In genomic region chr11:96137357-96137756, GRCh38 we compare ENCODE assay signal across 17 cellular contexts.
DNase-seq lines count a peak whose midpoint lies in the region; TF ChIP-seq lines count a peak whose summit lies in the region.
"Had no signal": no experiment of that assay in that cellular context is flagged by ENCODE, and none has a peak within 500 bp of the region (broad histone marks: within the 10 kb centered on the region; RNA-seq: fewer than 3 reads in every experiment).

No MANE protein-coding gene starts in this region.

- H3K4me1 Mint-ChIP-seq in activated CD4-positive, alpha-beta memory T cell treated with anti-CD3 and anti-CD28 coated beads for 36 hours (ENCODE audit: low read depth), result peaks cover 74% of the 10 kb centered on the region
- peaks cover 27% of the 10 kb centered on the region for H3K4me1 Mint-ChIP-seq in activated CD4-positive, alpha-beta memory T cell treated with anti-CD3 and anti-CD28 coated beads, Interleukin-2, amount 10 ng/mL, durations not matched to agents 7 days and 5 days
- peaks cover 66% of the 10 kb centered on the region for H3K4me1 Mint-ChIP-seq in activated naive CD8-positive, alpha-beta T cell treated with anti-CD3 and anti-CD28 coated beads for 36 hours
- H3K4me1 Mint-ChIP-seq in glutamatergic neuron (ENCODE audit: low read depth, unreplicated experiment), result no peaks in the 10 kb centered on the region

- H3K27ac ChIP-seq in spleen, result peak overlapping the region in 6 of 8 donors; percentile 13 to 50 (median 36)
- no peak overlapping the region for H3K27ac ChIP-seq in Peyer's patch
- H3K27ac ChIP-seq: adrenal gland, foreskin keratinocyte, tibial artery had no signal

- POLR2A ChIA-PET in activated CD4-positive, alpha-beta memory T cell treated with anti-CD3 and anti-CD28 coated beads for 36 hours (lab: Charles Lee), result no interaction called here
- POLR2A ChIA-PET in activated CD4-positive, alpha-beta memory T cell treated with anti-CD3 and anti-CD28 coated beads, Interleukin-2, amount 10 ng/mL, durations not matched to agents 7 days and 5 days (lab: Charles Lee), result no interaction called here

- H3K27ac Mint-ChIP-seq in activated CD4-positive, alpha-beta memory T cell treated with anti-CD3 and anti-CD28 coated beads for 36 hours, result peak overlapping the region; percentile 89
- H3K27ac Mint-ChIP-seq in activated CD4-positive, alpha-beta memory T cell treated with anti-CD3 and anti-CD28 coated beads, Interleukin-2, amount 10 ng/mL, durations not matched to agents 7 days and 5 days, result no peak overlapping the region
- H3K27ac Mint-ChIP-seq in activated naive CD8-positive, alpha-beta T cell treated with anti-CD3 and anti-CD28 coated beads for 36 hours, result peak overlapping the region; percentile 90
- no peak overlapping the region for H3K27ac Mint-ChIP-seq in glutamatergic neuron (ENCODE audit: unreplicated experiment)

- H3K4me3 ChIP-seq in spleen, result no peak overlapping the region
- H3K4me3 ChIP-seq in Peyer's patch, result no peak overlapping the region
- H3K4me3 ChIP-seq: adrenal gland, K562, tibial artery had no signal

- intact Hi-C loops in activated CD4-positive, alpha-beta memory T cell treated with anti-CD3 and anti-CD28 coated beads for 36 hours (cut with micrococcal nuclease), result loop anchor here (2.0 kb wide), 1 partner anchor 25 kb away; no protein-coding TSS in a partner anchor
- intact Hi-C loops in spleen (cut with DNase I; ENCODE audit: low total_unique reads), result no loop called here

- no peak for TF ChIP-seq POLR2A in spleen (IDR thresholded peaks at IDR 0.05)
- TF ChIP-seq POLR2A in Peyer's patch (IDR thresholded peaks at IDR 0.05), result no peak

- no peak overlapping the region for H3K4me3 Mint-ChIP-seq in activated CD4-positive, alpha-beta memory T cell treated with anti-CD3 and anti-CD28 coated beads for 36 hours
- H3K4me3 Mint-ChIP-seq in activated CD4-positive, alpha-beta memory T cell treated with anti-CD3 and anti-CD28 coated beads, Interleukin-2, amount 10 ng/mL, durations not matched to agents 7 days and 5 days, result no peak overlapping the region
- peak overlapping the region; percentile 22 for H3K4me3 Mint-ChIP-seq in activated naive CD8-positive, alpha-beta T cell treated with anti-CD3 and anti-CD28 coated beads for 36 hours
- no peak overlapping the region for H3K4me3 Mint-ChIP-seq in glutamatergic neuron (ENCODE audit: unreplicated experiment)

- H3K27me3 ChIP-seq in spleen (replicated peaks in 1 of 7), result no peaks in the 10 kb centered on the region
- no peaks in the 10 kb centered on the region for H3K27me3 ChIP-seq in Peyer's patch
- H3K27me3 ChIP-seq: adrenal gland, foreskin keratinocyte, tibial artery had no signal

- WGBS in spleen, 5 donors, result 85 to 95% (median 90%) methylated on average over 2 of the region's 2 CpGs

- H3K36me3 ChIP-seq in spleen (no peaks in the 10 kb centered on the region), Peyer's patch (no peaks in the 10 kb centered on the region)
- H3K36me3 ChIP-seq: adrenal gland, tibial artery had no signal

- CTCF ChIA-PET in activated CD4-positive, alpha-beta memory T cell treated with anti-CD3 and anti-CD28 coated beads for 36 hours (lab: Charles Lee), result no interaction called here
- CTCF ChIA-PET in activated CD4-positive, alpha-beta memory T cell treated with anti-CD3 and anti-CD28 coated beads, Interleukin-2, amount 10 ng/mL, durations not matched to agents 7 days and 5 days (lab: Charles Lee), result no interaction called here

- TF ChIP-seq CTCF in spleen (IDR thresholded peaks at IDR 0.05 in 8 of 11, conservative IDR thresholded peaks at IDR 0.05 in 3 of 11) (no peak), Peyer's patch (IDR thresholded peaks at IDR 0.05) (no peak), glutamatergic neuron (IDR thresholded peaks at IDR 0.05; ENCODE audit: partially characterized antibody, unreplicated experiment) (no peak)

- DNase-seq in activated CD4-positive, alpha-beta memory T cell treated with anti-CD3 and anti-CD28 coated beads for 36 hours, result no peak
- DNase-seq in activated CD4-positive, alpha-beta memory T cell treated with anti-CD3 and anti-CD28 coated beads, Interleukin-2, amount 10 ng/mL, durations not matched to agents 7 days and 5 days, result no peak
- DNase-seq in activated naive CD8-positive, alpha-beta T cell treated with anti-CD3 and anti-CD28 coated beads for 36 hours, result no peak
- DNase-seq in kidney glomerular epithelial cell (lab: John Stamatoyannopoulos, UW) (peak; percentile 37), spleen (no peak), Peyer's patch (no peak), glutamatergic neuron (no peak), NCI-H2081 treated with DMSO at 0.1 percent for 48 hours (lab: John Stamatoyannopoulos, UW) (no peak)
- DNase-seq: activated CD4-positive, alpha-beta T cell treated with anti-CD3 and anti-CD28 coated beads, Interleukin-2, amount 50 U/mL, for 48 hours; adrenal gland; cortex of kidney; foreskin keratinocyte; NCI-H1417 treated with DMSO at 0.1 percent for 48 hours; NCI-H510A treated with DMSO at 0.1 percent for 48 hours; tibial artery had no signal

- H3K9me3 ChIP-seq in spleen (no peaks in the 10 kb centered on the region), Peyer's patch (no peaks in the 10 kb centered on the region)
- H3K9me3 ChIP-seq: adrenal gland, tibial artery had no signal

- H3K27me3 Mint-ChIP-seq in activated CD4-positive, alpha-beta memory T cell treated with anti-CD3 and anti-CD28 coated beads for 36 hours, result no peaks in the 10 kb centered on the region
- no peaks in the 10 kb centered on the region for H3K27me3 Mint-ChIP-seq in activated CD4-positive, alpha-beta memory T cell treated with anti-CD3 and anti-CD28 coated beads, Interleukin-2, amount 10 ng/mL, durations not matched to agents 7 days and 5 days
- H3K27me3 Mint-ChIP-seq in activated naive CD8-positive, alpha-beta T cell treated with anti-CD3 and anti-CD28 coated beads for 36 hours, result no peaks in the 10 kb centered on the region
- H3K27me3 Mint-ChIP-seq in glutamatergic neuron (ENCODE audit: unreplicated experiment), result no peaks in the 10 kb centered on the region

- no peaks in the 10 kb centered on the region for H3K9me3 Mint-ChIP-seq in activated CD4-positive, alpha-beta memory T cell treated with anti-CD3 and anti-CD28 coated beads for 36 hours
- H3K9me3 Mint-ChIP-seq in activated CD4-positive, alpha-beta memory T cell treated with anti-CD3 and anti-CD28 coated beads, Interleukin-2, amount 10 ng/mL, durations not matched to agents 7 days and 5 days, result no peaks in the 10 kb centered on the region
- H3K9me3 Mint-ChIP-seq in activated naive CD8-positive, alpha-beta T cell treated with anti-CD3 and anti-CD28 coated beads for 36 hours, result no peaks in the 10 kb centered on the region
- H3K9me3 Mint-ChIP-seq in glutamatergic neuron (ENCODE audit: unreplicated experiment), result no peaks in the 10 kb centered on the region
- H3K9me3 Mint-ChIP-seq: T-helper 2 cell treated with Interferon-gamma antibody and Interleukin-4, amounts not matched to agents 5 μg/mL and 100 μg/mL, for 36 hours had no signal

- peaks cover 15 to 66% (median 39%) of the 10 kb centered on the region in 6 donors for H3K4me1 ChIP-seq in spleen
- H3K4me1 ChIP-seq in Peyer's patch, result peaks cover 0 to 18% (median 0%) of the 10 kb centered on the region in 4 donors
- H3K4me1 ChIP-seq: foreskin keratinocyte had no signal

- peaks cover 11% of the 10 kb centered on the region for H3K36me3 Mint-ChIP-seq in activated CD4-positive, alpha-beta memory T cell treated with anti-CD3 and anti-CD28 coated beads for 36 hours
- H3K36me3 Mint-ChIP-seq in activated CD4-positive, alpha-beta memory T cell treated with anti-CD3 and anti-CD28 coated beads, Interleukin-2, amount 10 ng/mL, durations not matched to agents 7 days and 5 days (ENCODE audit: low read depth), result peaks cover 3% of the 10 kb centered on the region
- H3K36me3 Mint-ChIP-seq in activated naive CD8-positive, alpha-beta T cell treated with anti-CD3 and anti-CD28 coated beads for 36 hours, result peaks cover 28% of the 10 kb centered on the region
- H3K36me3 Mint-ChIP-seq in glutamatergic neuron (ENCODE audit: unreplicated experiment), result no peaks in the 10 kb centered on the region

Comparison
In these comparisons a context has a peak if more than half of its experiments do, and no peak if none do; other contexts are left out.
1. H3K27ac Mint-ChIP-seq: peak in activated CD4-positive, alpha-beta memory T cell treated with anti-CD3 and anti-CD28 coated beads for 36 hours (single experiment) and activated naive CD8-positive, alpha-beta T cell treated with anti-CD3 and anti-CD28 coated beads for 36 hours (single experiment); none in activated CD4-positive, alpha-beta memory T cell treated with anti-CD3 and anti-CD28 coated beads, Interleukin-2, amount 10 ng/mL, durations not matched to agents 7 days and 5 days (single experiment) and glutamatergic neuron (single experiment).
2. H3K27ac ChIP-seq: peak in spleen (6 of 8); none in Peyer's patch (0 of 4).